23 cellular contexts compared by ENCODE assay signal in the genomic region with DNA sequence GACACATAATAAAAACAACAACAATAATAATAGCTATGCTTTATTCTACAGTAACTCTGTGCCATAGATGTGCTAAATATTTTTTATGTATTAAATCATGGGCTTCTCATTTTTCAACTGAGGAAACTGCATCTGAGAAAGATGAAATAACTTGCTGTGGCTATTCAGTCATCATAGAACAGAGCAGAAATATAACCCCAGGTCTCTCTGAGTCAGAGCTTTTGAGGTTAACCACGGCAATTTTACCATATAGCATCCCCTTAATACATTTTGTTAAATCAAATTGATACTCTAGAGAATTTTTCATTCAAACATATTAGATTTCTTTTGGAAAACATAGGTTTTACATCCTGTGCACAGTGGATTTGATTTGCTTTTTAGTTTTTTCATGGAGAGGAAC.
"Had no signal": no experiment of that assay in that cellular context is flagged by ENCODE, and none has a peak within 500 bp of the region (broad histone marks: within the 10 kb centered on the region; RNA-seq: fewer than 3 reads in every experiment).

No MANE protein-coding gene starts in this region.

- H3K9me3 ChIP-seq: esophagus muscularis mucosa, gastroesophageal sphincter, heart right ventricle, left lung, lower lobe of right lung had no signal

- ATAC-seq: foreskin keratinocyte; gastroesophageal sphincter; heart right ventricle; left cardiac atrium; left lung; left ventricle myocardium superior; lower lobe of right lung; naive thymus-derived CD4-positive, alpha-beta T cell had no signal

- H3K36me3 Mint-ChIP-seq: memory B cell; naive thymus-derived CD4-positive, alpha-beta T cell had no signal

- H3K36me3 ChIP-seq: esophagus muscularis mucosa, gastroesophageal sphincter, heart right ventricle, left lung, lower lobe of right lung had no signal

- DNase-seq: dermis blood vessel endothelial cell; dorsolateral prefrontal cortex; effector CD4-positive, alpha-beta T cell; effector memory CD4-positive, alpha-beta T cell; foreskin keratinocyte; glutamatergic neuron; head of caudate nucleus; heart right ventricle; hippocampal formation; islet precursor cell; kidney; kidney glomerular epithelial cell; left cardiac atrium; left lung; left ventricle myocardium superior; lower lobe of right lung; mesendoderm; midbrain; naive thymus-derived CD4-positive, alpha-beta T cell had no signal

- H3K27ac ChIP-seq: coronary artery, dorsolateral prefrontal cortex, esophagus muscularis mucosa, foreskin keratinocyte, gastroesophageal sphincter, heart right ventricle, left lung, lower lobe of right lung had no signal

- H3K27me3 ChIP-seq: foreskin keratinocyte, gastroesophageal sphincter, left lung had no signal

- H3K27me3 Mint-ChIP-seq: memory B cell had no signal

- H3K4me1 Mint-ChIP-seq: memory B cell; naive thymus-derived CD4-positive, alpha-beta T cell had no signal

- H3K27ac Mint-ChIP-seq: memory B cell; naive thymus-derived CD4-positive, alpha-beta T cell had no signal

- H3K4me1 ChIP-seq: esophagus muscularis mucosa, foreskin keratinocyte, gastroesophageal sphincter, heart right ventricle, left lung, lower lobe of right lung had no signal

- H3K4me3 Mint-ChIP-seq: memory B cell; naive thymus-derived CD4-positive, alpha-beta T cell had no signal

- H3K4me3 ChIP-seq: coronary artery, dorsolateral prefrontal cortex, esophagus muscularis mucosa, gastroesophageal sphincter, heart right ventricle, left lung, lower lobe of right lung had no signal
